1 cellular context compared by ENCODE assay signal in genomic region chr2:161414385-161415040, GRCh38.
A peak's percentile ranks its signal among the peaks of the same experiment; 100 is the strongest.
TF ChIP-seq lines count a peak whose summit lies in the region.

No MANE protein-coding gene starts in this region.

TF ChIP-seq in HEK293, 187 proteins besides CTCF, POLR2A, EP300 and RAD21 (continued from another document):
- TF ChIP-seq ZNF692 (tag by site-specific recombination; IDR thresholded peaks at IDR 0.05) = peak; percentile 52; the same call in 1 of the 2 replicates
- TF ChIP-seq ZSCAN16 (tag by site-specific recombination; IDR thresholded peaks at IDR 0.05) = no peak
- TF ChIP-seq ZBTB48 (tag by site-specific recombination; IDR thresholded peaks at IDR 0.05) = no peak
- TF ChIP-seq ZBTB17 (tag by site-specific recombination; IDR thresholded peaks at IDR 0.05) = peak; percentile 58; the same call in 1 of the 2 replicates
- peak; percentile 51; the same call in 1 of the 2 replicates for TF ChIP-seq ZNF423 (tag by site-specific recombination; IDR thresholded peaks at IDR 0.05)
- TF ChIP-seq HIC1 (tag by site-specific recombination; IDR thresholded peaks at IDR 0.05) = 0 out of 2 replicates have a peak, but pooled peaks have one; percentile 26
- TF ChIP-seq PBX3 (CRISPR knock-in tag; IDR thresholded peaks at IDR 0.05) = 0 out of 2 replicates have a peak, but pooled peaks have one; percentile 47
- peak; percentile 57; the same call in 1 of the 2 replicates for TF ChIP-seq IKZF3 (tag by site-specific recombination; IDR thresholded peaks at IDR 0.05)
- TF ChIP-seq SP3 (tag by site-specific recombination; IDR thresholded peaks at IDR 0.05) = 0 out of 2 replicates have a peak, but pooled peaks have one; percentile 28
- 0 out of 2 replicates have a peak, but pooled peaks have one; percentile 34 for TF ChIP-seq ZBTB10 (tag by site-specific recombination; IDR thresholded peaks at IDR 0.05)
- 0 out of 2 replicates have a peak, but pooled peaks have one; percentile 30 for TF ChIP-seq ZNF324 (tag by site-specific recombination; IDR thresholded peaks at IDR 0.05)
- no peak for TF ChIP-seq ZNF449 (tag by site-specific recombination; IDR thresholded peaks at IDR 0.05)
- TF ChIP-seq PATZ1 (tag by site-specific recombination; IDR thresholded peaks at IDR 0.05) = peak; percentile 34; the same call in 1 of the 2 replicates
- peak; percentile 93 for TF ChIP-seq GLIS1 (tag by site-specific recombination; IDR thresholded peaks at IDR 0.05)
